ENCODE assay signal across 1 cellular context in genomic region chr6:90753820-90754604, GRCh38.
TF ChIP-seq lines count a peak whose summit lies in the region.

No MANE protein-coding gene starts in this region.

TF ChIP-seq in SK-N-SH treated with all-trans-retinoic acid at 6 μM for 48 hours, 23 proteins besides CTCF, POLR2A, EP300 and RAD21 (continued from another document):
- TF ChIP-seq TSHZ2 (CRISPR knock-in tag; IDR thresholded peaks at IDR 0.05) (no peak), ISL1 (CRISPR knock-in tag; IDR thresholded peaks at IDR 0.05) (no peak), ZFP30 (CRISPR knock-in tag; IDR thresholded peaks at IDR 0.05) (no peak), SNAI2 (CRISPR knock-in tag; IDR thresholded peaks at IDR 0.05) (no peak), GLIS3 (CRISPR knock-in tag; IDR thresholded peaks at IDR 0.05) (no peak)
- TF ChIP-seq, protein P1, sequence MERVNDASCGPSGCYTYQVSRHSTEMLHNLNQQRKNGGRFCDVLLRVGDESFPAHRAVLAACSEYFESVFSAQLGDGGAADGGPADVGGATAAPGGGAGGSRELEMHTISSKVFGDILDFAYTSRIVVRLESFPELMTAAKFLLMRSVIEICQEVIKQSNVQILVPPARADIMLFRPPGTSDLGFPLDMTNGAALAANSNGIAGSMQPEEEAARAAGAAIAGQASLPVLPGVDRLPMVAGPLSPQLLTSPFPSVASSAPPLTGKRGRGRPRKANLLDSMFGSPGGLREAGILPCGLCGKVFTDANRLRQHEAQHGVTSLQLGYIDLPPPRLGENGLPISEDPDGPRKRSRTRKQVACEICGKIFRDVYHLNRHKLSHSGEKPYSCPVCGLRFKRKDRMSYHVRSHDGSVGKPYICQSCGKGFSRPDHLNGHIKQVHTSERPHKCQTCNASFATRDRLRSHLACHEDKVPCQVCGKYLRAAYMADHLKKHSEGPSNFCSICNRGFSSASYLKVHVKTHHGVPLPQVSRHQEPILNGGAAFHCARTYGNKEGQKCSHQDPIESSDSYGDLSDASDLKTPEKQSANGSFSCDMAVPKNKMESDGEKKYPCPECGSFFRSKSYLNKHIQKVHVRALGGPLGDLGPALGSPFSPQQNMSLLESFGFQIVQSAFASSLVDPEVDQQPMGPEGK (CRISPR knock-in tag; IDR thresholded peaks at IDR 0.05; ENCODE audit: borderline replicate concordance), result no peak
